ENCODE assay signal across 17 cellular contexts in the genomic region with DNA sequence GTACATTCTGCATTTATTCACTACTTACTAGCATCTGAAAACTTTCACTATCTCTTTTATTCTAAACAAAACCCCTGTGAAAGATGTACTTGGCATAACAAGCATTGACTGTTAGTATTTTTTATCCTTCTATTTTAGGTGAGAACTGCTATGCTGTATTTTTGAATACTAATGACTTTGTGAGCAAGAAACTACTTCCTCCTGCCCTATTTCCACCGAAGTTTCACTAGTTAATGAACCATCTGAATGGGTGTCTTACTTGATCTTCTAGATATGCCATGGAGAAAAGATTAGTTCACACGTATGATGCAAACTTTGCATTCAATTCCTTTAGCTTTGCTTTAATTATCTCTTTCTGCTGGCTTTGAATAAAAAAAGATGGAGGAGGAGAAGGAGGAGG.
DNase-seq lines count a peak whose midpoint lies in the region; ATAC-seq and TF ChIP-seq lines count a peak whose summit lies in the region.
"Had no signal": no experiment of that assay in that cellular context is flagged by ENCODE, and none has a peak within 500 bp of the region (broad histone marks: within the 10 kb centered on the region; RNA-seq: fewer than 3 reads in every experiment).

No MANE protein-coding gene starts in this region.

- H4K20me1 ChIP-seq in OCI-LY3 (ENCODE audit: insufficient read depth, low read length), result no peaks in the 10 kb centered on the region
- H4K20me1 ChIP-seq: BLaER1 treated with 17β-estradiol and CSF1 and Interleukin-3, amounts not matched to agents 10 nM and 100 nM had no signal

- no peak for ATAC-seq in natural killer cell
- no peak for ATAC-seq in natural killer cell treated with Interleukin-12 subunit alpha and Interleukin-12 subunit beta and Interleukin-15 and Interleukin-18, amount 100 ng/mL, for 72 hours
- ATAC-seq in stimulated activated naive B cell treated with anti-CD40 and anti-IgM and Interleukin-4, amounts not matched to agents 10 μg/mL and 1 μg/mL and 100 μg/mL, for 72 hours (replicated peaks), result peak; percentile 73
- no peak for ATAC-seq in GM18505 (IDR thresholded peaks at IDR 0.05; ENCODE audit: unreplicated experiment)
- ATAC-seq: HepG2 had no signal

- H3K4me3 ChIP-seq in OCI-LY3 (ENCODE audit: low read length), result 0 out of 2 replicates have a peak overlapping the region, but pooled peaks have one; percentile 5
- H3K4me3 ChIP-seq: BLaER1 treated with 17β-estradiol and CSF1 and Interleukin-3, amounts not matched to agents 10 nM and 100 nM had no signal

- H3K4me1 Mint-ChIP-seq in natural killer cell (peaks cover 32 to 41% of the 10 kb centered on the region in 2 donors), immature natural killer cell (peaks cover 43 to 58% of the 10 kb centered on the region in 2 donors), glutamatergic neuron (ENCODE audit: low read depth, unreplicated experiment) (no peaks in the 10 kb centered on the region)
- peaks cover 15 to 22% of the 10 kb centered on the region in 2 donors for H3K4me1 Mint-ChIP-seq in natural killer cell treated with Interleukin-12 subunit alpha and Interleukin-12 subunit beta and Interleukin-15 and Interleukin-18, amount 100 ng/mL, for 72 hours (ENCODE audit: low read depth in 2 of 2)
- peaks cover 8 to 13% of the 10 kb centered on the region in 2 donors for H3K4me1 Mint-ChIP-seq in stimulated activated naive B cell treated with anti-CD40 and anti-IgM and Interleukin-4, amounts not matched to agents 10 μg/mL and 1 μg/mL and 100 μg/mL, for 72 hours

- H3K4me2 ChIP-seq in OCI-LY3 (ENCODE audit: low read length), result peak overlapping the region; percentile 52
- H3K4me2 ChIP-seq: BLaER1 treated with 17β-estradiol and CSF1 and Interleukin-3, amounts not matched to agents 10 nM and 100 nM had no signal

- H3K27ac ChIP-seq in OCI-LY3 (ENCODE audit: low read length), result no peak overlapping the region
- H3K27ac ChIP-seq: BLaER1 treated with 17β-estradiol and CSF1 and Interleukin-3, amounts not matched to agents 10 nM and 100 nM had no signal

- no peaks in the 10 kb centered on the region for H3K9me3 Mint-ChIP-seq in natural killer cell
- no peaks in the 10 kb centered on the region for H3K9me3 Mint-ChIP-seq in natural killer cell treated with Interleukin-12 subunit alpha and Interleukin-12 subunit beta and Interleukin-15 and Interleukin-18, amount 100 ng/mL, for 72 hours
- H3K9me3 Mint-ChIP-seq in immature natural killer cell, result no peaks in the 10 kb centered on the region
- H3K9me3 Mint-ChIP-seq in stimulated activated naive B cell treated with anti-CD40 and anti-IgM and Interleukin-4, amounts not matched to agents 10 μg/mL and 1 μg/mL and 100 μg/mL, for 72 hours, result peaks cover 0 to 2% of the 10 kb centered on the region in 2 donors
- H3K9me3 Mint-ChIP-seq in glutamatergic neuron (ENCODE audit: unreplicated experiment), result no peaks in the 10 kb centered on the region
- H3K9me3 Mint-ChIP-seq: CD4-positive, CD25-positive, alpha-beta regulatory T cell; HFFc6 had no signal

- no peak overlapping the region for H2AFZ ChIP-seq in OCI-LY3 (ENCODE audit: low read depth, low read length)

- H3K4me1 ChIP-seq in OCI-LY3 (ENCODE audit: low read length), result peaks cover 9% of the 10 kb centered on the region
- H3K4me1 ChIP-seq: BLaER1 treated with 17β-estradiol and CSF1 and Interleukin-3, amounts not matched to agents 10 nM and 100 nM had no signal

- TF ChIP-seq CTCF in natural killer cell (IDR thresholded peaks at IDR 0.05), result no peak
- no peak for TF ChIP-seq CTCF in OCI-LY3 (IDR thresholded peaks at IDR 0.05; ENCODE audit: low read depth, low read length)
- TF ChIP-seq CTCF in glutamatergic neuron (IDR thresholded peaks at IDR 0.05; ENCODE audit: partially characterized antibody, unreplicated experiment), result no peak

- TF ChIP-seq POLR2A in GM18505 (IDR thresholded peaks at IDR 0.05; ENCODE audit: borderline replicate concordance, extremely low read depth, insufficient read depth, insufficient read length), result no peak

- no peaks in the 10 kb centered on the region for H3K27me3 Mint-ChIP-seq in natural killer cell (ENCODE audit: low read depth in 2 of 2)
- H3K27me3 Mint-ChIP-seq in natural killer cell treated with Interleukin-12 subunit alpha and Interleukin-12 subunit beta and Interleukin-15 and Interleukin-18, amount 100 ng/mL, for 72 hours, result no peaks in the 10 kb centered on the region
- no peaks in the 10 kb centered on the region for H3K27me3 Mint-ChIP-seq in immature natural killer cell (ENCODE audit: low read depth in 3 of 3)
- no peaks in the 10 kb centered on the region for H3K27me3 Mint-ChIP-seq in stimulated activated naive B cell treated with anti-CD40 and anti-IgM and Interleukin-4, amounts not matched to agents 10 μg/mL and 1 μg/mL and 100 μg/mL, for 72 hours
- H3K27me3 Mint-ChIP-seq in glutamatergic neuron (ENCODE audit: unreplicated experiment), result no peaks in the 10 kb centered on the region
- H3K27me3 Mint-ChIP-seq: CD4-positive, CD25-positive, alpha-beta regulatory T cell had no signal

- intact Hi-C loops in natural killer cell (cut with micrococcal nuclease), result no loop called here

- no peak for DNase-seq in natural killer cell
- no peak for DNase-seq in natural killer cell treated with Interleukin-12 subunit alpha and Interleukin-12 subunit beta and Interleukin-15 and Interleukin-18, amount 100 ng/mL, for 72 hours (ENCODE audit: low spot score)
- DNase-seq in immature natural killer cell, result no peak
- no peak for DNase-seq in stimulated activated naive B cell treated with anti-CD40 and anti-IgM and Interleukin-4, amounts not matched to agents 10 μg/mL and 1 μg/mL and 100 μg/mL, for 72 hours
- DNase-seq in glutamatergic neuron, result no peak
- no peak for DNase-seq in activated gamma-delta T cell treated with Interleukin-2 at 50 U/mL for 16 hours
- DNase-seq: 8988T; AML-193; CD4-positive, CD25-positive, alpha-beta regulatory T cell; DMS79; EL; HCEC 1CT; HFFc6 had no signal

- H3K36me3 Mint-ChIP-seq in natural killer cell (no peaks in the 10 kb centered on the region), immature natural killer cell (peaks cover 4 to 12% (median 7%) of the 10 kb centered on the region in 3 donors), glutamatergic neuron (ENCODE audit: unreplicated experiment) (no peaks in the 10 kb centered on the region)
- H3K36me3 Mint-ChIP-seq in natural killer cell treated with Interleukin-12 subunit alpha and Interleukin-12 subunit beta and Interleukin-15 and Interleukin-18, amount 100 ng/mL, for 72 hours, result no peaks in the 10 kb centered on the region
- H3K36me3 Mint-ChIP-seq in stimulated activated naive B cell treated with anti-CD40 and anti-IgM and Interleukin-4, amounts not matched to agents 10 μg/mL and 1 μg/mL and 100 μg/mL, for 72 hours, result no peaks in the 10 kb centered on the region

- H3K27me3 ChIP-seq in OCI-LY3 (ENCODE audit: low read depth, low read length), result no peaks in the 10 kb centered on the region
- H3K27me3 ChIP-seq: BLaER1 treated with 17β-estradiol and CSF1 and Interleukin-3, amounts not matched to agents 10 nM and 100 nM had no signal

- peak overlapping the region; percentile 45 for H3K4me3 Mint-ChIP-seq in natural killer cell
- H3K4me3 Mint-ChIP-seq in natural killer cell treated with Interleukin-12 subunit alpha and Interleukin-12 subunit beta and Interleukin-15 and Interleukin-18, amount 100 ng/mL, for 72 hours, result no peak overlapping the region
- peak overlapping the region in 4 of 5 donors; percentile 26 to 58 (median 46) for H3K4me3 Mint-ChIP-seq in immature natural killer cell
- H3K4me3 Mint-ChIP-seq in stimulated activated naive B cell treated with anti-CD40 and anti-IgM and Interleukin-4, amounts not matched to agents 10 μg/mL and 1 μg/mL and 100 μg/mL, for 72 hours, result peak overlapping the region; percentile 14 to 29
- no peak overlapping the region for H3K4me3 Mint-ChIP-seq in glutamatergic neuron (ENCODE audit: unreplicated experiment)
- H3K4me3 Mint-ChIP-seq: CD4-positive, CD25-positive, alpha-beta regulatory T cell; HFFc6 had no signal

- no peaks in the 10 kb centered on the region for H3K36me3 ChIP-seq in OCI-LY3 (replicated peaks; ENCODE audit: low read depth, low read length)
- H3K36me3 ChIP-seq: BLaER1 treated with 17β-estradiol and CSF1 and Interleukin-3, amounts not matched to agents 10 nM and 100 nM had no signal

- H3K27ac Mint-ChIP-seq in natural killer cell (peak overlapping the region; percentile 34 to 58), immature natural killer cell (peak overlapping the region in 5 of 6 donors; percentile 45 to 82 (median 58)), glutamatergic neuron (ENCODE audit: unreplicated experiment) (no peak overlapping the region)
- no peak overlapping the region for H3K27ac Mint-ChIP-seq in natural killer cell treated with Interleukin-12 subunit alpha and Interleukin-12 subunit beta and Interleukin-15 and Interleukin-18, amount 100 ng/mL, for 72 hours
- no peak overlapping the region for H3K27ac Mint-ChIP-seq in stimulated activated naive B cell treated with anti-CD40 and anti-IgM and Interleukin-4, amounts not matched to agents 10 μg/mL and 1 μg/mL and 100 μg/mL, for 72 hours
- H3K27ac Mint-ChIP-seq: CD4-positive, CD25-positive, alpha-beta regulatory T cell; HFFc6 had no signal

- no peak overlapping the region; the same call in 1 of the 2 replicates for H3K9ac ChIP-seq in OCI-LY3 (ENCODE audit: low read length)
- H3K9ac ChIP-seq: BLaER1 treated with 17β-estradiol and CSF1 and Interleukin-3, amounts not matched to agents 10 nM and 100 nM had no signal

- H3K79me2 ChIP-seq in OCI-LY3 (ENCODE audit: low read length), result no peaks in the 10 kb centered on the region

- H3K9me3 ChIP-seq in OCI-LY3 (ENCODE audit: insufficient read depth, low read length), result no peaks in the 10 kb centered on the region
- H3K9me3 ChIP-seq: BLaER1 treated with 17β-estradiol and CSF1 and Interleukin-3, amounts not matched to agents 10 nM and 100 nM had no signal

Comparison
In these comparisons a context has a peak if more than half of its experiments do, and no peak if none do; other contexts are left out.
1. H3K27ac Mint-ChIP-seq: peak in natural killer cell (2 of 2) and immature natural killer cell (5 of 6); none in natural killer cell treated with Interleukin-12 subunit alpha and Interleukin-12 subunit beta and Interleukin-15 and Interleukin-18, amount 100 ng/mL, for 72 hours (0 of 2), stimulated activated naive B cell treated with anti-CD40 and anti-IgM and Interleukin-4, amounts not matched to agents 10 μg/mL and 1 μg/mL and 100 μg/mL, for 72 hours (single experiment) and glutamatergic neuron (single experiment).
2. H3K4me3 Mint-ChIP-seq: peak in natural killer cell (single experiment), immature natural killer cell (4 of 5) and stimulated activated naive B cell treated with anti-CD40 and anti-IgM and Interleukin-4, amounts not matched to agents 10 μg/mL and 1 μg/mL and 100 μg/mL, for 72 hours (2 of 2); none in natural killer cell treated with Interleukin-12 subunit alpha and Interleukin-12 subunit beta and Interleukin-15 and Interleukin-18, amount 100 ng/mL, for 72 hours (single experiment) and glutamatergic neuron (single experiment).
3. ATAC-seq: peak in stimulated activated naive B cell treated with anti-CD40 and anti-IgM and Interleukin-4, amounts not matched to agents 10 μg/mL and 1 μg/mL and 100 μg/mL, for 72 hours (2 of 2); none in natural killer cell (0 of 3), natural killer cell treated with Interleukin-12 subunit alpha and Interleukin-12 subunit beta and Interleukin-15 and Interleukin-18, amount 100 ng/mL, for 72 hours (0 of 2) and GM18505 (single experiment).